23 cellular contexts compared by ENCODE assay signal in genomic region chr13:65856464-65856863, GRCh38.
DNase-seq lines count a peak whose midpoint lies in the region; ATAC-seq, FAIRE-seq and TF ChIP-seq lines count a peak whose summit lies in the region.
"Had no signal": no experiment of that assay in that cellular context is flagged by ENCODE, and none has a peak within 500 bp of the region (broad histone marks: within the 10 kb centered on the region; RNA-seq: fewer than 3 reads in every experiment).

No MANE protein-coding gene starts in this region.

- no peak overlapping the region for H3K9ac ChIP-seq in IMR-90 (ENCODE audit: low read depth, low read length)
- H3K9ac ChIP-seq: KMS-11 had no signal

- no TSS peak for BruUV-seq in IMR-90 (replicated peaks; lab: Mats Ljungman, UMichigan)

- H4K20me1 ChIP-seq in IMR-90 (ENCODE audit: insufficient read depth, low read length): no peaks in the 10 kb centered on the region

- no peak overlapping the region for H3K4me2 ChIP-seq in IMR-90 (ENCODE audit: low read depth, low read length)
- H3K4me2 ChIP-seq: KMS-11 had no signal

- H3K27ac ChIP-seq in IMR-90 (ENCODE audit: insufficient read depth, low read length) (no peak overlapping the region), brain microvascular endothelial cell (no peak overlapping the region), pancreas (no peak overlapping the region), upper lobe of left lung (no peak overlapping the region)
- H3K27ac ChIP-seq: KMS-11, transverse colon had no signal

- H3K9me3 ChIP-seq in IMR-90 (ENCODE audit: control insufficient read depth, insufficient read depth, low read length) (no peaks in the 10 kb centered on the region), pancreas (no peaks in the 10 kb centered on the region), upper lobe of left lung (no peaks in the 10 kb centered on the region)
- H3K9me3 ChIP-seq: transverse colon had no signal

- TF ChIP-seq CTCF in IMR-90 (conservative IDR thresholded peaks at IDR 0.05; ENCODE audit: low read depth, low read length) (no peak), brain microvascular endothelial cell (IDR thresholded peaks at IDR 0.05; ENCODE audit: low read depth, low read length, missing control alignments) (no peak), pancreas (IDR thresholded peaks at IDR 0.05) (no peak), upper lobe of left lung (IDR thresholded peaks at IDR 0.05) (no peak)

- WGBS in IMR-90 (ENCODE audit: extremely low coverage in 2 of 2, insufficient read length in 1 of 2), 2 experiments: no CpG with 5 or more reads among the region's 2 CpGs
- 39 to 47% methylated on average over 2 of the region's 2 CpGs for WGBS in pancreas, 2 donors
- 46 to 67% methylated on average over 2 of the region's 2 CpGs for WGBS in upper lobe of left lung, 2 donors

- no peaks in the 10 kb centered on the region for H3K79me1 ChIP-seq in IMR-90 (ENCODE audit: low read depth in 1 of 2, low read length in 2 of 2)

- no peaks in the 10 kb centered on the region for H3K36me3 ChIP-seq in IMR-90 (ENCODE audit: control insufficient read depth, insufficient read depth, low read length)
- no peaks in the 10 kb centered on the region for H3K36me3 ChIP-seq in brain microvascular endothelial cell (replicated peaks)
- no peaks in the 10 kb centered on the region for H3K36me3 ChIP-seq in pancreas
- no peaks in the 10 kb centered on the region for H3K36me3 ChIP-seq in upper lobe of left lung
- H3K36me3 ChIP-seq: transverse colon had no signal

- dilution Hi-C loops in IMR-90 (cut with HindIII; ENCODE audit: low sequenced_read_pairs, unreplicated experiment): no loop called here

- no peak overlapping the region for H4K8ac ChIP-seq in IMR-90 (ENCODE audit: low read depth in 2 of 2, low read length in 2 of 2)

- TF ChIP-seq POLR2A in IMR-90 (IDR thresholded peaks at IDR 0.05; ENCODE audit: low read depth, low read length) (no peak), upper lobe of left lung (IDR thresholded peaks at IDR 0.05) (no peak)

- no peak for TF ChIP-seq EP300 in upper lobe of left lung (IDR thresholded peaks at IDR 0.05)

- H3K27me3 ChIP-seq in IMR-90 (ENCODE audit: control insufficient read depth, insufficient read depth, low read length) (no peaks in the 10 kb centered on the region), brain microvascular endothelial cell (replicated peaks) (no peaks in the 10 kb centered on the region), pancreas (peaks cover 0 to 6% (median 0%) of the 10 kb centered on the region in 4 donors), upper lobe of left lung (no peaks in the 10 kb centered on the region)
- H3K27me3 ChIP-seq: transverse colon had no signal

- no peak for TF ChIP-seq RAD21 in IMR-90 (IDR thresholded peaks at IDR 0.05; ENCODE audit: low read length)

- no peak overlapping the region for H3K14ac ChIP-seq in IMR-90 (replicated peaks; ENCODE audit: low read depth, low read length)

- no peak overlapping the region for H2AFZ ChIP-seq in IMR-90 (replicated peaks; ENCODE audit: low read length, poor library complexity)

- H3K18ac ChIP-seq in IMR-90 (ENCODE audit: low read depth, low read length): no peak overlapping the region

- no peaks in the 10 kb centered on the region for H3K9me1 ChIP-seq in IMR-90 (ENCODE audit: insufficient read depth, low read length)

- DNase-seq in A172 (ENCODE audit: low spot score): peak; percentile 33
- DNase-seq in IMR-90: peak; percentile 80
- peak; percentile 67 for DNase-seq in brain microvascular endothelial cell
- DNase-seq in kidney tubule cell (ENCODE audit: low spot score): peak; percentile 2
- no peak for DNase-seq in activated naive CD4-positive, alpha-beta T cell (lab: John Stamatoyannopoulos, UW)
- DNase-seq in pancreas: no peak
- DNase-seq in upper lobe of left lung: no peak
- DNase-seq: 8988T; activated B cell treated with CpG ODN at 0.5 μM for 24 hours; activated CD8-positive, alpha-beta memory T cell treated with anti-CD3 and anti-CD28 coated beads for 24 hours; anterior cingulate cortex; CD4-positive, CD25-positive, alpha-beta regulatory T cell; DMS79 treated with DMSO at 0.1 percent for 48 hours; erythroblast; hippocampal formation; left colon; NCI-H1105; NCI-H226; posterior cingulate gyrus; stimulated activated naive CD4-positive, alpha-beta T cell; transverse colon had no signal

- no peak overlapping the region for H2AK9ac ChIP-seq in IMR-90 (replicated peaks; ENCODE audit: low read depth, low read length, poor library complexity)

- H2BK120ac ChIP-seq in IMR-90 (ENCODE audit: low read depth, low read length): no peak overlapping the region

- in situ Hi-C loops in IMR-90 (cut with MboI; ENCODE audit: low sequenced_read_pairs) (no loop called here), brain microvascular endothelial cell (cut with HindIII; ENCODE audit: low pct_ligation_motif_present, low sequenced_read_pairs) (no loop called here)

- H3K4ac ChIP-seq in IMR-90 (ENCODE audit: low read depth, low read length): no peak overlapping the region

- ATAC-seq in IMR-90 (ENCODE audit: low read depth) (peak; percentile 89), HG02798 (IDR thresholded peaks at IDR 0.05; ENCODE audit: poor library complexity, unreplicated experiment) (no peak), pancreas (no peak), upper lobe of left lung (ENCODE audit: low FRiP score in 2 of 2) (no peak)
- ATAC-seq: left colon had no signal

- no peak for FAIRE-seq in pancreas (lab: Jason Lieb, UNC)

- H2BK5ac ChIP-seq in IMR-90 (ENCODE audit: low read depth, low read length, poor library complexity, severe bottlenecking): no peak overlapping the region

- H2BK15ac ChIP-seq in IMR-90 (ENCODE audit: low read depth, low read length): no peak overlapping the region

- H3K56ac ChIP-seq in IMR-90 (ENCODE audit: extremely low read depth, insufficient read depth, low read length): no peak overlapping the region

- H3K4me3 ChIP-seq in IMR-90 (ENCODE audit: insufficient read depth, low read depth, low read length) (no peak overlapping the region), brain microvascular endothelial cell (ENCODE audit: low read depth, low read length) (no peak overlapping the region), pancreas (no peak overlapping the region), upper lobe of left lung (no peak overlapping the region)
- H3K4me3 ChIP-seq: transverse colon had no signal

- POLR2A ChIA-PET in IMR-90 (lab: Charles Lee; ENCODE audit: unreplicated experiment): no interaction called here

- no peak overlapping the region for H3K23ac ChIP-seq in IMR-90 (ENCODE audit: low read depth, low read length)

- H4K5ac ChIP-seq in IMR-90 (ENCODE audit: low read depth, low read length): no peak overlapping the region

- CTCF ChIA-PET in IMR-90 (lab: Yijun Ruan, JAX): interaction anchor here (0.6 to 1.0 kb wide), 2 partner anchors 87 to 499 kb away, joined by 3 read pairs; no protein-coding TSS in a partner anchor

- no peaks in the 10 kb centered on the region for H3K4me1 ChIP-seq in IMR-90 (ENCODE audit: control insufficient read depth, insufficient read depth, low read length)
- H3K4me1 ChIP-seq in pancreas: no peaks in the 10 kb centered on the region
- H3K4me1 ChIP-seq in upper lobe of left lung: no peaks in the 10 kb centered on the region
- H3K4me1 ChIP-seq: transverse colon had no signal

- intact Hi-C loops in IMR-90 (cut with micrococcal nuclease): loop anchor here (2.0 kb wide), 1 partner anchor 198 kb away; no protein-coding TSS in a partner anchor
- intact Hi-C loops in pancreas (cut with DNase I): no loop called here

- no peak overlapping the region for H4K91ac ChIP-seq in IMR-90 (ENCODE audit: insufficient read depth, low read depth, low read length)

- H2BK20ac ChIP-seq in IMR-90 (ENCODE audit: low read depth, low read length): no peak overlapping the region

- no peak overlapping the region for H2AK5ac ChIP-seq in IMR-90 (ENCODE audit: low read depth, low read length)

TF ChIP-seq in IMR-90, 13 proteins besides CTCF, POLR2A, EP300 and RAD21:
- TF ChIP-seq SMC3 (IDR thresholded peaks at IDR 0.05; ENCODE audit: low read depth, low read length) (no peak), BHLHE40 (IDR thresholded peaks at IDR 0.05; ENCODE audit: low read depth, low read length) (no peak), MAZ (IDR thresholded peaks at IDR 0.05; ENCODE audit: borderline replicate concordance, low read depth, low read length) (no peak), FOS (IDR thresholded peaks at IDR 0.05; ENCODE audit: low read depth, low read length) (no peak)

Comparison
In these comparisons a context has a peak if more than half of its experiments do, and no peak if none do; other contexts are left out.
1. DNase-seq: peak in A172 (single experiment), IMR-90 (single experiment), brain microvascular endothelial cell (single experiment) and kidney tubule cell (single experiment); none in activated naive CD4-positive, alpha-beta T cell (0 of 4), pancreas (0 of 6) and upper lobe of left lung (0 of 2).